In genomic region chr11:19570889-19571288, GRCh38 we compare ENCODE assay signal across 34 cellular contexts.
"Had no signal": no experiment of that assay in that cellular context is flagged by ENCODE, and none has a peak within 500 bp of the region (broad histone marks: within the 10 kb centered on the region; RNA-seq: fewer than 3 reads in every experiment).

No MANE protein-coding gene starts in this region.

- H3K36me3 ChIP-seq: MG63 had no signal

- DNase-seq: Karpas-422, Kasumi-1, MG63, MM.1S, MV-4-11, NCI-H1048, NCI-H1092, NCI-H1092 treated with DMSO at 0.1 percent for 48 hours, NCI-H1105, NCI-H1105 treated with DMSO at 0.1 percent for 48 hours, NCI-H1417, NCI-H1417 treated with DMSO at 0.1 percent for 48 hours, NCI-H1436, NCI-H1436 treated with DMSO at 0.1 percent for 48 hours, NCI-H146, NCI-H1694, NCI-H1694 treated with DMSO at 0.1 percent for 48 hours, NCI-H187, NCI-H187 treated with DMSO at 0.1 percent for 48 hours, NCI-H1930, NCI-H2029, NCI-H2029 treated with DMSO at 0.1 percent for 48 hours, NCI-H2081, NCI-H2081 treated with DMSO at 0.1 percent for 48 hours, NCI-H2107, NCI-H2171, NCI-H2171 treated with DMSO at 0.1 percent for 48 hours, NCI-H2227 treated with DMSO at 0.1 percent for 48 hours, NCI-H226, NCI-H345, NCI-H446, NCI-H446 treated with DMSO at 0.1 percent for 48 hours, NCI-H510A had no signal

- H3K4me2 ChIP-seq: KMS-11 had no signal

- H3K9me3 ChIP-seq: MG63 had no signal

- H3K27me3 ChIP-seq: MG63 had no signal

- H3K9ac ChIP-seq: KMS-11 had no signal

- H3K27ac ChIP-seq: KMS-11 had no signal

- H3K4me3 ChIP-seq: MG63 had no signal
